ENCODE assay signal across 8 cellular contexts in the genomic region with DNA sequence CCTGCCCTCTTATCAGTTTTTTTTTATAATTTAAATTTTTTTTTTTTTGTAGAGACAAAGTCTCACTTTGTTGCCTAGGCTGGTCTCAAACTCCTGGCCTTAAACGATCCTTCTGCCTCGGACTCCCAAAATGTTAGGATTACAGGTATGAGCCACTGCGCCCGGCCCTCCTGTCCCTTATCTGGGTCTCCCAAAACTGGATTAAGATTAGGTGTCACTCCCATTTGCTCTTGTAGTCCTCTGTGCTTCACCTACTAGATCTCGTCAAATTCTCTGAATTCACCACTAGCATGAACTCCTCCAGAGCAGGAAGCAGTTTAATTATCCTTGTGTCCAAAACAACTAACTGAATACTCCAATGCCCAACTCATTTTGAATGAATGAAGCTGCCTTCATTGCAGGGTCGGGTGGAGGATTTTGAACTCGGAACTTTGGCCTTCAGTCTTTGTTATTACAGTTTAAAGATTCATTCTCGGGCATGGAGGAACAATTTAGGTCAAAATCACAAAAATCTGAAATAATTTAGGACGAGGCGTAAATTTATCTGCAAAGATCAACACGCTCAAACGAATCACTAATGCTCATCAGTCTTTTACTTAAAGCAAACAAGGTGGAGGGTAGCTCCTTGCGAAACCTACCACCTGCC. TPM values are rescaled to one million over a fixed set of nuclear protein-coding genes. Genes with fewer than 3 reads are reported as not detected.
DNase-seq lines count a peak whose midpoint lies in the region; ATAC-seq lines count a peak whose summit lies in the region.

No MANE protein-coding gene starts in this region.

- H3K4me1 Mint-ChIP-seq in CD8-positive, alpha-beta memory T cell = peaks cover 34 to 47% (median 35%) of the 10 kb centered on the region in 3 donors

- no peaks in the 10 kb centered on the region for H3K27me3 ChIP-seq in CD8-positive, alpha-beta memory T cell (ENCODE audit: insufficient read depth, low read length, poor library complexity, severe bottlenecking)
- no peaks in the 10 kb centered on the region for H3K27me3 ChIP-seq in effector memory CD4-positive, alpha-beta T cell (replicated peaks; ENCODE audit: control insufficient read depth, insufficient read depth, low read length, poor library complexity, severe bottlenecking)
- H3K27me3 ChIP-seq in neuronal stem cell (ENCODE audit: control insufficient read depth in 3 of 3, insufficient read depth in 3 of 3, low read depth in 1 of 3, low read length in 3 of 3) = no peaks in the 10 kb centered on the region

- WGBS in neuronal stem cell (ENCODE audit: extremely low coverage in 2 of 2, insufficient read length in 2 of 2, insufficient replicate concordance in 1 of 2), 2 donors = no CpG with 5 or more reads among the region's 13 CpGs

- H3K27ac Mint-ChIP-seq in CD8-positive, alpha-beta memory T cell = peak overlapping the region; percentile 81 to 95 (median 89)

- ATAC-seq in GM18873 (IDR thresholded peaks at IDR 0.05; ENCODE audit: low FRiP score, unreplicated experiment) (no peak), GM19467 (IDR thresholded peaks at IDR 0.05; ENCODE audit: unreplicated experiment) (no peak)

- H4K8ac ChIP-seq in neuronal stem cell (ENCODE audit: low read depth, low read length) = no peak overlapping the region

- no peaks in the 10 kb centered on the region for H3K79me1 ChIP-seq in neuronal stem cell (ENCODE audit: low read depth, low read length)

- no peak overlapping the region for H3K14ac ChIP-seq in neuronal stem cell (ENCODE audit: low read length)

- CTCF ChIA-PET in CD8-positive, alpha-beta memory T cell (lab: Charles Lee) = interaction anchor here (0.9 to 1.7 kb wide), 6 partner anchors 20 to 328 kb away, joined by 3 to 7 read pairs (median 4); partner anchors contain the start of genes APOBR and TUFM

- H3K9me3 Mint-ChIP-seq in CD8-positive, alpha-beta memory T cell = peaks cover 0 to 3% (median 0%) of the 10 kb centered on the region in 5 donors

- no peak overlapping the region for H2BK5ac ChIP-seq in neuronal stem cell (ENCODE audit: low read length)

- peak overlapping the region; percentile 77 to 91 (median 83) for H3K4me3 Mint-ChIP-seq in CD8-positive, alpha-beta memory T cell

- peak overlapping the region; percentile 66 for H3K4me2 ChIP-seq in neuronal stem cell (ENCODE audit: insufficient read depth, low read length, poor library complexity, severe bottlenecking)

- H2BK12ac ChIP-seq in neuronal stem cell (ENCODE audit: low read length) = no peak overlapping the region

- H4K91ac ChIP-seq in neuronal stem cell (ENCODE audit: low read depth, low read length, poor library complexity) = no peak overlapping the region

- H2BK15ac ChIP-seq in neuronal stem cell (ENCODE audit: low read length) = no peak overlapping the region

- peak overlapping the region; percentile 37 for H3K23ac ChIP-seq in neuronal stem cell (ENCODE audit: low read depth, low read length, poor library complexity)

- H3K4me3 ChIP-seq in CD8-positive, alpha-beta memory T cell (ENCODE audit: low read length) = peak overlapping the region; percentile 79
- peak overlapping the region; percentile 96 for H3K4me3 ChIP-seq in effector memory CD4-positive, alpha-beta T cell (ENCODE audit: insufficient read depth, low read depth, low read length, poor library complexity, severe bottlenecking)
- peak overlapping the region; percentile 96 to 99 for H3K4me3 ChIP-seq in neuronal stem cell (ENCODE audit: low read length in 2 of 2)

- peak overlapping the region; percentile 24 for H3K9ac ChIP-seq in neuronal stem cell (ENCODE audit: low read depth, low read length, poor library complexity)

- no peaks in the 10 kb centered on the region for H3K9me3 ChIP-seq in CD8-positive, alpha-beta memory T cell (ENCODE audit: low read length)
- H3K9me3 ChIP-seq in effector memory CD4-positive, alpha-beta T cell (ENCODE audit: control insufficient read depth, low read length) = no peaks in the 10 kb centered on the region
- no peaks in the 10 kb centered on the region for H3K9me3 ChIP-seq in neuronal stem cell (replicated peaks in 1 of 2; ENCODE audit: control insufficient read depth in 2 of 2, insufficient read depth in 1 of 2, low read depth in 1 of 2, low read length in 2 of 2)

- POLR2A ChIA-PET in CD8-positive, alpha-beta memory T cell (lab: Charles Lee) = interaction anchor here (0.9 to 3.9 kb wide), 13 partner anchors 14 to 1837 kb away, joined by 3 to 35 read pairs (median 6); partner anchors contain the start of genes CLN3, NFATC2IP, RABEP2 and SH2B1

- no peak for DNase-seq in CD8-positive, alpha-beta memory T cell
- DNase-seq in NCI-H69 (lab: John Stamatoyannopoulos, UW) (peak; percentile 41), neuronal stem cell (ENCODE audit: low spot score) (no peak), NCI-H1436 treated with DMSO at 0.1 percent for 48 hours (lab: John Stamatoyannopoulos, UW) (no peak)
- DNase-seq in effector memory CD4-positive, alpha-beta T cell = no peak
- no peak for DNase-seq in activated CD4-positive, alpha-beta T cell treated with anti-CD3 and anti-CD28 coated beads for 4 hours

- peak overlapping the region; percentile 96 for H3K27ac ChIP-seq in CD8-positive, alpha-beta memory T cell (ENCODE audit: low read depth, low read length)
- peak overlapping the region; percentile 99 for H3K27ac ChIP-seq in effector memory CD4-positive, alpha-beta T cell (ENCODE audit: insufficient read depth, low read length, poor library complexity, severe bottlenecking)
- peak overlapping the region; percentile 99 for H3K27ac ChIP-seq in neuronal stem cell (replicated peaks; ENCODE audit: low read length)

- H2BK120ac ChIP-seq in neuronal stem cell (ENCODE audit: low read depth, low read length) = no peak overlapping the region

- peaks cover 20% of the 10 kb centered on the region for H3K36me3 ChIP-seq in CD8-positive, alpha-beta memory T cell (ENCODE audit: insufficient read depth, low read length)
- peaks cover 18% of the 10 kb centered on the region for H3K36me3 ChIP-seq in effector memory CD4-positive, alpha-beta T cell (ENCODE audit: control insufficient read depth, insufficient read depth, low read length)
- H3K36me3 ChIP-seq in neuronal stem cell (replicated peaks in 1 of 2; ENCODE audit: control insufficient read depth in 2 of 2, insufficient read depth in 2 of 2, low read length in 2 of 2) = peaks cover 17 to 35% of the 10 kb centered on the region in 2 donors

- peak overlapping the region; percentile 23 for H3K18ac ChIP-seq in neuronal stem cell (ENCODE audit: low read length)

- no peak overlapping the region for H2AK5ac ChIP-seq in neuronal stem cell (ENCODE audit: low read depth, low read length)

- H3K4ac ChIP-seq in neuronal stem cell (ENCODE audit: low read length) = no peak overlapping the region

- peaks cover 5 to 35% (median 9%) of the 10 kb centered on the region in 3 donors for H3K36me3 Mint-ChIP-seq in CD8-positive, alpha-beta memory T cell

- H3K27me3 Mint-ChIP-seq in CD8-positive, alpha-beta memory T cell = peaks cover 0 to 7% of the 10 kb centered on the region in 2 donors

- peaks cover 29% of the 10 kb centered on the region for H3K4me1 ChIP-seq in CD8-positive, alpha-beta memory T cell (ENCODE audit: insufficient read depth, low read length)
- peaks cover 17% of the 10 kb centered on the region for H3K4me1 ChIP-seq in effector memory CD4-positive, alpha-beta T cell (ENCODE audit: control insufficient read depth, insufficient read depth, low read length, poor library complexity, severe bottlenecking)
- peaks cover 3 to 8% of the 10 kb centered on the region in 2 donors for H3K4me1 ChIP-seq in neuronal stem cell (ENCODE audit: control insufficient read depth in 2 of 2, insufficient read depth in 1 of 2, low read depth in 1 of 2, low read length in 2 of 2)

- H2AFZ ChIP-seq in neuronal stem cell (ENCODE audit: low read length) = peak overlapping the region; percentile 88

RNA-seq across cellular contexts. Expression of gene ATXN2L, which starts 0.8 kb away (rescaled TPM):
- 100 to 1,000 TPM; 266 to 267 TPM for total RNA-seq in CD8-positive, alpha-beta memory T cell
- 31.0 TPM for polyA plus RNA-seq in CD8-positive, alpha-beta memory T cell
- 170 TPM for polyA plus RNA-seq in neuronal stem cell (2013, experiment 1 of 2)
- 177 TPM for polyA plus RNA-seq in neuronal stem cell (2013, experiment 2 of 2)

RNA-seq across cellular contexts. Expression of gene TUFM, which starts 24.2 kb away (rescaled TPM):
- 100 to 1,000 TPM; 320 to 347 TPM for total RNA-seq in CD8-positive, alpha-beta memory T cell
- 146 TPM for polyA plus RNA-seq in CD8-positive, alpha-beta memory T cell
- polyA plus RNA-seq in neuronal stem cell (2013, experiment 1 of 2) = 121 TPM
- polyA plus RNA-seq in neuronal stem cell (2013, experiment 2 of 2) = 119 TPM

RNA-seq across cellular contexts. Expression of gene SH2B1, which starts 41.6 kb away (rescaled TPM):
- 10 to 100 TPM; 39.6 to 44.7 TPM for total RNA-seq in CD8-positive, alpha-beta memory T cell
- polyA plus RNA-seq in CD8-positive, alpha-beta memory T cell = 3.5 TPM
- 37.2 TPM for polyA plus RNA-seq in neuronal stem cell (2013, experiment 1 of 2)
- 36.9 TPM for polyA plus RNA-seq in neuronal stem cell (2013, experiment 2 of 2)

RNA-seq across cellular contexts. Expression of gene ATP2A1, which starts 56.3 kb away (rescaled TPM):
- total RNA-seq in CD8-positive, alpha-beta memory T cell = 1 to 10 TPM; 1.9 to 2.1 TPM
- not detected for polyA plus RNA-seq in CD8-positive, alpha-beta memory T cell
- 1.9 TPM for polyA plus RNA-seq in neuronal stem cell (2013, experiment 1 of 2)
- 1.7 TPM for polyA plus RNA-seq in neuronal stem cell (2013, experiment 2 of 2)
